Comparison of ENCODE assay signal across 20 cellular contexts in the genomic region with DNA sequence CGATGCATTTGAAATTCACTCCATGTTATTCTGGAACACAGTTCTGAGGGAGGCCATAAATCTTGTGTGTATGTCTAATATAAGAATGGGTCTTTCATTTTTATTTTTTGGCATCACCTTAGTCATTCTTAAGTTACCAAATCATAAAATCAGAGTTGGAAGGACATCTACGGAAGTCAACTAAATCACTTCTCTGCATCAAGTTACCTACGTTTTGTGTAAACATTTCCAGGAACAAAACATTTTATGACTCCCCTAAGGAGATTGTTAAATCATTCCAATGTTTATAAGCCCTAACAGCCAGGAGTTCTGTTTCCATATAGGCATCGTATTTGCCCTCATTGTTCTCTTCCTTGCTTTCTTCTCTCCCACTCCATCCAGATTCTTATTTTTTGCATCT.
DNase-seq lines count a peak whose midpoint lies in the region; ATAC-seq, FAIRE-seq and TF ChIP-seq lines count a peak whose summit lies in the region.
"Had no signal": no experiment of that assay in that cellular context is flagged by ENCODE, and none has a peak within 500 bp of the region (broad histone marks: within the 10 kb centered on the region; RNA-seq: fewer than 3 reads in every experiment).

No MANE protein-coding gene starts in this region.

- DNase-seq in LoVo (ENCODE audit: low spot score) (peak; percentile 30), pancreas (no peak), H7 (no peak)
- DNase-seq in activated CD4-positive, alpha-beta T cell treated with anti-CD3 and anti-CD28 coated beads for 4 hours = no peak
- DNase-seq: DMS79 treated with DMSO at 0.1 percent for 48 hours, KG1, MG63, NCI-H1092, NCI-H1436 treated with DMSO at 0.1 percent for 48 hours, NCI-H2029 treated with DMSO at 0.1 percent for 48 hours, NCI-H510A, NCI-H82, PC-9, SW 1271 had no signal

- no peak overlapping the region for H3K27ac ChIP-seq in HEK293 (ENCODE audit: extremely low read depth, low read depth, low read length)
- peak overlapping the region; percentile 88 for H3K27ac ChIP-seq in VCaP
- no peak overlapping the region for H3K27ac ChIP-seq in pancreas
- H3K27ac ChIP-seq: PC-9, RWPE1, SJSA1 had no signal

- H3K4me3 ChIP-seq in HEK293 (ENCODE audit: low read depth, low read length) = no peak overlapping the region
- H3K4me3 ChIP-seq in pancreas = no peak overlapping the region
- no peak overlapping the region for H3K4me3 ChIP-seq in H7 (ENCODE audit: insufficient read depth, low read depth, low read length)
- H3K4me3 ChIP-seq: MG63, PC-9, SJSA1 had no signal

- peak; percentile 39 for FAIRE-seq in pancreas (lab: Jason Lieb, UNC)
- FAIRE-seq: H54 had no signal

- H3K9me3 ChIP-seq in HEK293 (ENCODE audit: control insufficient read depth, insufficient read depth, low read depth, low read length) = no peaks in the 10 kb centered on the region
- H3K9me3 ChIP-seq in pancreas = no peaks in the 10 kb centered on the region
- H3K9me3 ChIP-seq: MG63, SJSA1 had no signal

- POLR2A ChIA-PET in HEK293 (lab: Yijun Ruan, JAX) = no interaction called here

- H3K36me3 ChIP-seq in HEK293 (ENCODE audit: control insufficient read depth in 2 of 2, insufficient read depth in 1 of 2, low read length in 2 of 2) (no peaks in the 10 kb centered on the region), pancreas (no peaks in the 10 kb centered on the region), H7 (replicated peaks; ENCODE audit: control insufficient read depth, insufficient read depth, low read length) (no peaks in the 10 kb centered on the region)
- H3K36me3 ChIP-seq: MG63, SJSA1 had no signal

- CTCF ChIA-PET in HEK293 (lab: Yijun Ruan, JAX) = no interaction called here

- no peak for TF ChIP-seq CTCF in HEK293 (tag by site-specific recombination; IDR thresholded peaks at IDR 0.05)
- TF ChIP-seq CTCF in VCaP (conservative IDR thresholded peaks at IDR 0.05) = no peak
- TF ChIP-seq CTCF in pancreas (IDR thresholded peaks at IDR 0.05) = no peak

- WGBS in pancreas, 2 donors = 53% methylated on average over 4 of the region's 4 CpGs

- no peaks in the 10 kb centered on the region for H3K4me1 ChIP-seq in HEK293 (ENCODE audit: control insufficient read depth, insufficient read depth, low read length)
- H3K4me1 ChIP-seq in pancreas = no peaks in the 10 kb centered on the region
- H3K4me1 ChIP-seq: SJSA1 had no signal

- no peaks in the 10 kb centered on the region for H3K27me3 ChIP-seq in pancreas
- no peaks in the 10 kb centered on the region for H3K27me3 ChIP-seq in H7 (ENCODE audit: control insufficient read depth, insufficient read depth, low read length)
- H3K27me3 ChIP-seq: MG63, SJSA1 had no signal

- no peak for ATAC-seq in pancreas
- ATAC-seq in GM21381 (IDR thresholded peaks at IDR 0.05; ENCODE audit: unreplicated experiment) = no peak

- intact Hi-C loops in pancreas (cut with DNase I) = no loop called here

TF ChIP-seq in HEK293, 187 proteins besides CTCF, POLR2A, EP300 and RAD21:
- TF ChIP-seq, protein P1, sequence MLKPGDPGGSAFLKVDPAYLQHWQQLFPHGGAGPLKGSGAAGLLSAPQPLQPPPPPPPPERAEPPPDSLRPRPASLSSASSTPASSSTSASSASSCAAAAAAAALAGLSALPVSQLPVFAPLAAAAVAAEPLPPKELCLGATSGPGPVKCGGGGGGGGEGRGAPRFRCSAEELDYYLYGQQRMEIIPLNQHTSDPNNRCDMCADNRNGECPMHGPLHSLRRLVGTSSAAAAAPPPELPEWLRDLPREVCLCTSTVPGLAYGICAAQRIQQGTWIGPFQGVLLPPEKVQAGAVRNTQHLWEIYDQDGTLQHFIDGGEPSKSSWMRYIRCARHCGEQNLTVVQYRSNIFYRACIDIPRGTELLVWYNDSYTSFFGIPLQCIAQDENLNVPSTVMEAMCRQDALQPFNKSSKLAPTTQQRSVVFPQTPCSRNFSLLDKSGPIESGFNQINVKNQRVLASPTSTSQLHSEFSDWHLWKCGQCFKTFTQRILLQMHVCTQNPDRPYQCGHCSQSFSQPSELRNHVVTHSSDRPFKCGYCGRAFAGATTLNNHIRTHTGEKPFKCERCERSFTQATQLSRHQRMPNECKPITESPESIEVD (tag by site-specific recombination; IDR thresholded peaks at IDR 0.05) = peak; percentile 27; the same call in 1 of the 2 replicates
- TF ChIP-seq BCL11A (tag by site-specific recombination; IDR thresholded peaks at IDR 0.05; ENCODE audit: low read depth) (0 out of 2 replicates have a peak, but pooled peaks have one; percentile 45), FEZF1 (tag by site-specific recombination; IDR thresholded peaks at IDR 0.05) (peak; percentile 20; the same call in 1 of the 2 replicates), ZNF366 (tag by site-specific recombination; conservative IDR thresholded peaks at IDR 0.05) (0 out of 2 replicates have a peak, but pooled peaks have one; percentile 17), ZNF560 (tag by site-specific recombination; IDR thresholded peaks at IDR 0.05; ENCODE audit: borderline replicate concordance) (no peak), SETDB1 (IDR thresholded peaks at IDR 0.05; ENCODE audit: insufficient read length, low read length) (no peak), ZNF132 (tag by site-specific recombination; IDR thresholded peaks at IDR 0.05; ENCODE audit: borderline replicate concordance) (no peak), WT1 (tag by site-specific recombination; IDR thresholded peaks at IDR 0.05) (peak; percentile 33; the same call in 1 of the 2 replicates), MZF1 (tag by site-specific recombination; IDR thresholded peaks at IDR 0.05; ENCODE audit: borderline replicate concordance) (no peak), GFI1B (tag by site-specific recombination; IDR thresholded peaks at IDR 0.05) (0 out of 2 replicates have a peak, but pooled peaks have one; percentile 30)
